Comparison of ENCODE assay signal across 23 cellular contexts in genomic region chr19:38908854-38909253, GRCh38. TPM values are rescaled to one million over a fixed set of nuclear protein-coding genes. Genes with fewer than 3 reads are reported as not detected.
DNase-seq lines count a peak whose midpoint lies in the region; ATAC-seq, FAIRE-seq and TF ChIP-seq lines count a peak whose summit lies in the region.
"Had no signal": no experiment of that assay in that cellular context is flagged by ENCODE, and none has a peak within 500 bp of the region (broad histone marks: within the 10 kb centered on the region; RNA-seq: fewer than 3 reads in every experiment).

No MANE protein-coding gene starts in this region.

- no peak for TF ChIP-seq POLR2A in GM12891 (IDR thresholded peaks at IDR 0.05; ENCODE audit: low read depth, low read length)

- H3K27ac ChIP-seq in CD4-positive, CD25-positive, alpha-beta regulatory T cell (ENCODE audit: insufficient read depth, low read length, poor library complexity, severe bottlenecking): no peak overlapping the region
- no peak overlapping the region for H3K27ac ChIP-seq in caudate nucleus (ENCODE audit: low read depth, low read length)
- H3K27ac ChIP-seq: heart left ventricle, right atrium auricular region, stomach, transverse colon had no signal

- ATAC-seq in CD4-positive, CD25-positive, alpha-beta regulatory T cell (ENCODE audit: low read depth in 2 of 2): no peak
- ATAC-seq in HG03354 (IDR thresholded peaks at IDR 0.05; ENCODE audit: poor library complexity, severe bottlenecking, unreplicated experiment) (no peak), HG03571 (IDR thresholded peaks at IDR 0.05; ENCODE audit: unreplicated experiment) (no peak)
- ATAC-seq: heart left ventricle, left cardiac atrium had no signal

- H3K4me3 Mint-ChIP-seq in CD4-positive, CD25-positive, alpha-beta regulatory T cell: no peak overlapping the region
- H3K4me3 Mint-ChIP-seq: activated naive CD8-positive, alpha-beta T cell treated with anti-CD3 and anti-CD28 coated beads for 36 hours; central memory CD8-positive, alpha-beta T cell; HFFc6 had no signal

- no peaks in the 10 kb centered on the region for H3K4me1 ChIP-seq in CD4-positive, CD25-positive, alpha-beta regulatory T cell (ENCODE audit: control insufficient read depth, insufficient read depth, low read length, poor library complexity, severe bottlenecking)
- H3K4me1 ChIP-seq: heart left ventricle, transverse colon had no signal

- H3K4me1 Mint-ChIP-seq in CD4-positive, CD25-positive, alpha-beta regulatory T cell: peaks cover 0 to 24% (median 8%) of the 10 kb centered on the region in 4 donors

- FAIRE-seq in GM12891 (lab: Jason Lieb, UNC): no peak
- FAIRE-seq in HTR-8/SVneo (lab: Jason Lieb, UNC): no peak
- FAIRE-seq: astrocyte, endothelial cell of umbilical vein, G401.6 had no signal

- no peaks in the 10 kb centered on the region for H3K9me3 Mint-ChIP-seq in CD4-positive, CD25-positive, alpha-beta regulatory T cell
- H3K9me3 Mint-ChIP-seq: central memory CD8-positive, alpha-beta T cell had no signal

- H3K27ac Mint-ChIP-seq in CD4-positive, CD25-positive, alpha-beta regulatory T cell: peak overlapping the region; percentile 26 to 75 (median 38)
- H3K27ac Mint-ChIP-seq: activated naive CD8-positive, alpha-beta T cell treated with anti-CD3 and anti-CD28 coated beads for 36 hours; HFFc6 had no signal

- H3K27me3 Mint-ChIP-seq in CD4-positive, CD25-positive, alpha-beta regulatory T cell: no peaks in the 10 kb centered on the region
- H3K27me3 Mint-ChIP-seq: activated naive CD8-positive, alpha-beta T cell treated with anti-CD3 and anti-CD28 coated beads for 36 hours; central memory CD8-positive, alpha-beta T cell had no signal

- peaks cover 31% of the 10 kb centered on the region for H3K36me3 ChIP-seq in CD4-positive, CD25-positive, alpha-beta regulatory T cell (ENCODE audit: control insufficient read depth, insufficient read depth, low read length)

- H3K36me3 Mint-ChIP-seq in CD4-positive, CD25-positive, alpha-beta regulatory T cell: peaks cover 18% of the 10 kb centered on the region

- H3K27me3 ChIP-seq in CD4-positive, CD25-positive, alpha-beta regulatory T cell (ENCODE audit: control insufficient read depth, insufficient read depth, low read length): no peaks in the 10 kb centered on the region
- H3K27me3 ChIP-seq: right atrium auricular region had no signal

- H3K9me3 ChIP-seq in CD4-positive, CD25-positive, alpha-beta regulatory T cell (ENCODE audit: control insufficient read depth in 2 of 2, low read length in 2 of 2): no peaks in the 10 kb centered on the region
- H3K9me3 ChIP-seq: heart left ventricle, right atrium auricular region, stomach, transverse colon had no signal

- peak in 1 of 3 donors; percentile 56 for DNase-seq in CD4-positive, CD25-positive, alpha-beta regulatory T cell
- DNase-seq in GM12891 (ENCODE audit: insufficient read length, low spot score): no peak
- peak in 42 of 61 donors; percentile 5 to 78 (median 40) for DNase-seq in caudate nucleus (lab: John Stamatoyannopoulos, UW)
- DNase-seq in HTR-8/SVneo (ENCODE audit: insufficient read length, low spot score): no peak
- DNase-seq: activated CD4-positive, alpha-beta T cell treated with anti-CD3 and anti-CD28 coated beads, Interleukin-2, amount 50 U/mL, for 4 hours; activated naive CD8-positive, alpha-beta T cell treated with anti-CD3 and anti-CD28 coated beads for 36 hours; heart left ventricle; HFFc6; left cardiac atrium; NCI-H1048; NCI-H187; NCI-H526 treated with DMSO at 0.1 percent for 48 hours; stomach; T-helper 2 cell; transverse colon had no signal

- no peak overlapping the region for H3K4me3 ChIP-seq in CD4-positive, CD25-positive, alpha-beta regulatory T cell (ENCODE audit: low read depth, low read length)
- H3K4me3 ChIP-seq: heart left ventricle, right atrium auricular region, stomach, transverse colon had no signal

TF ChIP-seq in GM12891, 5 proteins besides CTCF, POLR2A, EP300 and RAD21:
- TF ChIP-seq TAF1 (IDR thresholded peaks at IDR 0.05; ENCODE audit: low read depth, low read length) (no peak), POLR2AphosphoS5 (IDR thresholded peaks at IDR 0.05; ENCODE audit: low read depth, low read length) (peak; percentile 50; the same call in 1 of the 2 replicates), POU2F2 (IDR thresholded peaks at IDR 0.05; ENCODE audit: low read depth, low read length) (no peak), PAX5 (IDR thresholded peaks at IDR 0.05; ENCODE audit: insufficient read depth, low read length, severe bottlenecking) (no peak), SPI1 (IDR thresholded peaks at IDR 0.05; ENCODE audit: low read depth, low read length) (no peak)

RNA-seq across cellular contexts. Expression of gene CCER2, which starts 3.1 kb away (rescaled TPM):
- total RNA-seq in CD4-positive, CD25-positive, alpha-beta regulatory T cell: 0.91 TPM
- polyA plus RNA-seq in CD4-positive, CD25-positive, alpha-beta regulatory T cell: not detected
- 1.2 TPM for polyA plus RNA-seq in GM12891 (2012; ENCODE audit: low read depth, missing spikeins)
- total RNA-seq: dermis microvascular lymphatic vessel endothelial cell, endothelial cell of umbilical vein, left cardiac atrium, right atrium auricular region, transverse colon had no signal

RNA-seq across cellular contexts. Expression of gene NFKBIB, which starts 9.1 kb away (rescaled TPM):
- 57.7 TPM for total RNA-seq in CD4-positive, CD25-positive, alpha-beta regulatory T cell
- polyA plus RNA-seq in CD4-positive, CD25-positive, alpha-beta regulatory T cell: 10 to 100 TPM in 3 of 4 donors, 1 to 10 TPM in 1; 9.0 to 18.9 (median 11.9) TPM
- 32.2 TPM for polyA plus RNA-seq in GM12891 (2012; ENCODE audit: low read depth, missing spikeins)

RNA-seq across cellular contexts. Expression of gene SIRT2, which starts 9.4 kb away (rescaled TPM):
- 78.4 TPM for total RNA-seq in CD4-positive, CD25-positive, alpha-beta regulatory T cell
- polyA plus RNA-seq in CD4-positive, CD25-positive, alpha-beta regulatory T cell: 10 to 100 TPM; 33.8 to 52.0 (median 44.3) TPM
- 16.2 TPM for polyA plus RNA-seq in GM12891 (2012; ENCODE audit: low read depth, missing spikeins)

RNA-seq across cellular contexts. Expression of gene SARS2, which starts 21.7 kb away (rescaled TPM):
- total RNA-seq in CD4-positive, CD25-positive, alpha-beta regulatory T cell: 16.1 TPM
- 10 to 100 TPM; 13.1 to 15.6 (median 15.0) TPM for polyA plus RNA-seq in CD4-positive, CD25-positive, alpha-beta regulatory T cell
- 25.4 TPM for polyA plus RNA-seq in GM12891 (2012; ENCODE audit: low read depth, missing spikeins)

RNA-seq across cellular contexts. Expression of gene MRPS12, which starts 21.9 kb away (rescaled TPM):
- 19.8 TPM for total RNA-seq in CD4-positive, CD25-positive, alpha-beta regulatory T cell
- polyA plus RNA-seq in CD4-positive, CD25-positive, alpha-beta regulatory T cell: 100 to 1,000 TPM in 3 of 4 donors, 10 to 100 TPM in 1; 97.2 to 114 (median 108) TPM
- 59.8 TPM for polyA plus RNA-seq in GM12891 (2012; ENCODE audit: low read depth, missing spikeins)

Comparison
In these comparisons a context has a peak if more than half of its experiments do, and no peak if none do; other contexts are left out.
1. DNase-seq: peak in caudate nucleus (42 of 61); none in GM12891 (single experiment) and HTR-8/SVneo (single experiment).